Comparison of ENCODE assay signal across 26 cellular contexts in genomic region chr7:105204520-105204919, GRCh38.
"Had no signal": no experiment of that assay in that cellular context is flagged by ENCODE, and none has a peak within 500 bp of the region (broad histone marks: within the 10 kb centered on the region; RNA-seq: fewer than 3 reads in every experiment).

No MANE protein-coding gene starts in this region.

- H3K27me3 Mint-ChIP-seq: activated CD8-positive, alpha-beta T cell treated with anti-CD3 and anti-CD28 coated beads for 36 hours; activated naive CD4-positive, alpha-beta T cell treated with anti-CD3 and anti-CD28 coated beads, Interleukin-2, amount 10 ng/mL, durations not matched to agents 7 days and 5 days; activated naive CD8-positive, alpha-beta T cell treated with anti-CD3 and anti-CD28 coated beads, Interleukin-2, amount 10 ng/mL, durations not matched to agents 7 days and 5 days; central memory CD8-positive, alpha-beta T cell had no signal

- H3K4me1 ChIP-seq: breast epithelium had no signal

- DNase-seq: activated CD4-positive, CD25-positive, alpha-beta regulatory T cell; activated CD8-positive, alpha-beta memory T cell treated with anti-CD3 and anti-CD28 coated beads, Interleukin-2, amount 50 U/mL, for 4 hours; activated effector memory CD4-positive, alpha-beta T cell treated with anti-CD3 and anti-CD28 coated beads, Interleukin-2, amount 50 U/mL, for 16 hours; activated naive CD4-positive, alpha-beta T cell treated with anti-CD3 and anti-CD28 coated beads, Interleukin-2, amount 10 ng/mL, durations not matched to agents 7 days and 5 days; activated naive CD8-positive, alpha-beta T cell treated with anti-CD3 and anti-CD28 coated beads, Interleukin-2, amount 10 ng/mL, durations not matched to agents 7 days and 5 days; aorta; KG1; NCI-H1092; NCI-H1417; NCI-H1930; NCI-H2171 treated with DMSO at 0.1 percent for 48 hours; NCI-H510A treated with DMSO at 0.1 percent for 48 hours; NCI-H69; NK-92 treated with Interleukin-12 subunit alpha and Interleukin-12 subunit beta, amount 100 ng/mL, for 24 hours; OCI-M1; Right ventricle myocardium superior; RPMI8226; SJCRH30; SK-N-SH; T-helper 1 cell had no signal

- H3K4me2 ChIP-seq: SK-N-SH had no signal

- H3K27ac ChIP-seq: breast epithelium, SJCRH30, VCaP had no signal

- H3K9me3 ChIP-seq: breast epithelium, SJCRH30, SK-N-SH had no signal

- H3K4me3 ChIP-seq: breast epithelium, SJCRH30 had no signal

- ATAC-seq: Panc1 had no signal

- H3K9ac ChIP-seq: SK-N-SH had no signal

- H3K36me3 ChIP-seq: breast epithelium, SJCRH30 had no signal

- H3K4me3 Mint-ChIP-seq: activated CD8-positive, alpha-beta T cell treated with anti-CD3 and anti-CD28 coated beads for 36 hours; activated naive CD4-positive, alpha-beta T cell treated with anti-CD3 and anti-CD28 coated beads, Interleukin-2, amount 10 ng/mL, durations not matched to agents 7 days and 5 days; activated T-helper 1 cell treated with anti-CD3 and anti-CD28 coated beads, Interleukin-12 subunit alpha, Interleukin-12 subunit beta, Interleukin-2, Interleukin-4 antibody, amounts not matched to agents 30 ng/mL and 10 ng/mL and 1 ng/mL, durations not matched to agents 14 hours and 24 hours and 36 hours; central memory CD8-positive, alpha-beta T cell had no signal

- H3K9me3 Mint-ChIP-seq: activated CD8-positive, alpha-beta T cell treated with anti-CD3 and anti-CD28 coated beads for 36 hours; activated naive CD4-positive, alpha-beta T cell treated with anti-CD3 and anti-CD28 coated beads, Interleukin-2, amount 10 ng/mL, durations not matched to agents 7 days and 5 days; activated naive CD8-positive, alpha-beta T cell treated with anti-CD3 and anti-CD28 coated beads, Interleukin-2, amount 10 ng/mL, durations not matched to agents 7 days and 5 days; activated T-helper 1 cell treated with anti-CD3 and anti-CD28 coated beads, Interleukin-12 subunit alpha, Interleukin-12 subunit beta, Interleukin-2, Interleukin-4 antibody, amounts not matched to agents 30 ng/mL and 10 ng/mL and 1 ng/mL, durations not matched to agents 14 hours and 24 hours and 36 hours; central memory CD8-positive, alpha-beta T cell had no signal

- H3K27ac Mint-ChIP-seq: activated naive CD8-positive, alpha-beta T cell treated with anti-CD3 and anti-CD28 coated beads, Interleukin-2, amount 10 ng/mL, durations not matched to agents 7 days and 5 days had no signal

- H3K27me3 ChIP-seq: breast epithelium, SJCRH30 had no signal
